8 cellular contexts compared by ENCODE assay signal in the genomic region with DNA sequence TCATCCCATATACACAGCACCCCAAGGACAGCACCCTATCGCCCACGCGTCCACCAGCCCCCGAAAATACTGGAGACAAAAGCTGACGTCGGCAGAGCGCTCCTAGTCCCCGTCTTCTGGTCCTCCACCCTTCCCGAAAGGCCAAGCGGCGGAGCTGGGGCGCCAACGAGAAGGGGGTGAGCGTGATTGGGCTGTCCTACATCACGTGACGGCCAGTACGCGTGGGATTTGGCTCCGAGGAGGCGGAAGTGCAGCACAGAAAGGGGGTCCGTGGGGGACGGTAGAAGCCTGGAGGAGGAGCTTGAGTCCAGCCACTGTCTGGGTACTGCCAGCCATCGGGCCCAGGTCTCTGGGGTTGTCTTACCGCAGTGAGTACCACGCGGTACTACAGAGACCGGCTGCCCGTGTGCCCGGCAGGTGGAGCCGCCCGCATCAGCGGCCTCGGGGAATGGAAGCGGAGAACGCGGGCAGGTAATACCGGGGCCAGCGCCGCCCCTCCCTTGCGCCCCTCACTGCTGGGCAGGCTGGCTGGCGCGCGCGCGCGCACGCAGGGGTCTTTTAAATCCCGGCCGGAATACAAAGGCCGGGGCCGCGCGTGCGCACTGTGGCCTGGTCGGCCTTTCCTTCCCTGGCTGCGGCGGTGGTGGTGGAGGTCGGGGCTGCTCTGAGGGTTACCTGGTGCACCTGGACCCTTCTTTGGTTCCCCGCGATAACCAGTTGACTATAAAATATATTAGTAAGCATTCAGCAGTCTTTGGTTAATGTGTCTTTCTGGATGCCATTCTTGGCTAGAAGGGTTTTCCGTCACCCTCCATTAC. TPM values are rescaled to one million over a fixed set of nuclear protein-coding genes. Genes with fewer than 3 reads are reported as not detected.
DNase-seq lines count a peak whose midpoint lies in the region; ATAC-seq, FAIRE-seq and TF ChIP-seq lines count a peak whose summit lies in the region.

A gene (plus strand): TSS at position 283 of the 818 bp plus-strand sequence. CDS start 166 bp downstream, at position 449.

- H3K4me1 Mint-ChIP-seq in T-helper 17 cell, result peaks cover 40% of the 10 kb centered on the region

- TF ChIP-seq POLR2A in GM15510 (IDR thresholded peaks at IDR 0.05; ENCODE audit: borderline replicate concordance, extremely low read depth, insufficient read length), result peak; percentile 86

- WGBS in psoas muscle, 3 donors, result 3 to 7% (median 5%) methylated on average over 59 to 61 of the region's 61 CpGs

- peak within 1 kb of the TSS; percentile 80 for H3K27ac ChIP-seq in angular gyrus (ENCODE audit: low read depth, low read length)
- peak within 1 kb of the TSS; percentile 97 for H3K27ac ChIP-seq in psoas muscle

- DNase-seq in NCI-H1694 treated with DMSO at 0.1 percent for 48 hours (lab: John Stamatoyannopoulos, UW) (peak; percentile 96), T-helper 17 cell (peak; percentile 89 to 94 (median 93)), left ventricle myocardium superior (peak; percentile 97), psoas muscle (peak; percentile 99), urothelium cell line (ENCODE audit: low spot score) (peak; percentile 92)

- H3K4me1 ChIP-seq in psoas muscle, result peaks cover 47% of the 10 kb centered on the region

- peak within 1 kb of the TSS; percentile 99 for H3K27ac Mint-ChIP-seq in T-helper 17 cell

- peak within 1 kb of the TSS; percentile 92 for H3K4me3 ChIP-seq in psoas muscle

- H3K36me3 ChIP-seq in psoas muscle (ENCODE audit: insufficient read depth in 1 of 2, low read depth in 1 of 2), result peaks cover 0 to 14% of the 10 kb centered on the region in 2 donors

- peak; percentile 50 for FAIRE-seq in urothelium cell line (lab: Jason Lieb, UNC)

- H3K4me3 Mint-ChIP-seq in T-helper 17 cell, result peak within 1 kb of the TSS; percentile 96

- H3K27me3 Mint-ChIP-seq in T-helper 17 cell, result no peaks in the 10 kb centered on the region

- no peaks in the 10 kb centered on the region for H3K27me3 ChIP-seq in psoas muscle (ENCODE audit: insufficient read depth in 3 of 3, low read length in 2 of 3)

- no peaks in the 10 kb centered on the region for H3K9me3 ChIP-seq in T-helper 17 cell (ENCODE audit: control insufficient read depth, low read length, poor library complexity, severe bottlenecking)
- H3K9me3 ChIP-seq in psoas muscle, result no peaks in the 10 kb centered on the region

- intact Hi-C loops in left ventricle myocardium superior (cut with micrococcal nuclease) (no loop called here), psoas muscle (cut with DNase I) (loop anchor here (1.0 to 5.0 kb wide), 4 partner anchors 8 to 97 kb away; a partner anchor contains a TSS)

- ATAC-seq in HG02885 (IDR thresholded peaks at IDR 0.05; ENCODE audit: poor library complexity, unreplicated experiment) (peak; percentile 93), T-helper 17 cell (peak; percentile 94), left ventricle myocardium superior (peak; percentile 98), psoas muscle (peak; percentile 99)

- no peak for TF ChIP-seq CTCF in psoas muscle (IDR thresholded peaks at IDR 0.05)

- H3K36me3 Mint-ChIP-seq in T-helper 17 cell (ENCODE audit: low read depth), result peaks cover 4% of the 10 kb centered on the region

RNA-seq across cellular contexts. Expression of the gene that starts here (rescaled TPM):
- 10 to 100 TPM; 27.0 to 30.4 TPM for total RNA-seq in T-helper 17 cell
- 11.2 TPM for total RNA-seq in left ventricle myocardium superior
- 10 to 100 TPM in 3 of 4 donors, 1 to 10 TPM in 1; 5.5 to 15.5 (median 11.8) TPM for total RNA-seq in psoas muscle
- polyA plus RNA-seq in psoas muscle, result 10 to 100 TPM in 1 of 3 donors, 1 to 10 TPM in 2; 6.6 to 11.2 (median 9.9) TPM

Comparison
In these comparisons a context has a peak if more than half of its experiments do, and no peak if none do; other contexts are left out.
1. Peak in every context shown above with its lines: DNase-seq, ATAC-seq, H3K4me3 ChIP-seq and H3K27ac ChIP-seq.